In genomic region chr19:41646589-41647204, GRCh38 we compare ENCODE assay signal across 9 cellular contexts. TPM values are rescaled to one million over a fixed set of nuclear protein-coding genes. Genes with fewer than 3 reads are reported as not detected.
DNase-seq lines count a peak whose midpoint lies in the region; TF ChIP-seq lines count a peak whose summit lies in the region.
"Had no signal": no experiment of that assay in that cellular context is flagged by ENCODE, and none has a peak within 500 bp of the region (broad histone marks: within the 10 kb centered on the region; RNA-seq: fewer than 3 reads in every experiment).

No MANE protein-coding gene starts in this region.

- H3K4me1 ChIP-seq in HAP-1: no peaks in the 10 kb centered on the region
- H3K4me1 ChIP-seq in sigmoid colon: no peaks in the 10 kb centered on the region

- WGBS in sigmoid colon, 2 donors: 44 to 66% methylated on average over 14 of the region's 14 CpGs

- DNase-seq in GM13977 (ENCODE audit: low spot score): no peak
- DNase-seq in T-helper 2 cell: peak in 3 of 5 experiments; percentile 17 to 20 (median 17)
- DNase-seq in effector CD4-positive, alpha-beta T cell: peak; percentile 21
- DNase-seq in stimulated activated CD4-positive, alpha-beta T cell treated with anti-CD3 and anti-CD28 coated beads, Interleukin-4, amount 100 ng/mL, for 24 hours: peak; percentile 48
- DNase-seq in NCI-H2227 treated with DMSO at 0.1 percent for 48 hours (lab: John Stamatoyannopoulos, UW): no peak
- no peak for DNase-seq in HAP-1 (ENCODE audit: low spot score in 2 of 2)
- DNase-seq in NCI-H187 treated with DMSO at 0.1 percent for 48 hours (lab: John Stamatoyannopoulos, UW): no peak
- DNase-seq in sigmoid colon: no peak

- intact Hi-C loops in sigmoid colon (cut with DNase I): no loop called here

- TF ChIP-seq CTCF in GM13977 (IDR thresholded peaks at IDR 0.05; ENCODE audit: extremely low read depth, insufficient read depth, missing control alignments) (peak; percentile 59), sigmoid colon (IDR thresholded peaks at IDR 0.05) (no peak)

- H3K27me3 ChIP-seq in HAP-1 (ENCODE audit: low read depth): no peaks in the 10 kb centered on the region
- H3K27me3 ChIP-seq in sigmoid colon: peaks cover 0 to 7% (median 0%) of the 10 kb centered on the region in 3 donors

- no peak for TF ChIP-seq EP300 in sigmoid colon (IDR thresholded peaks at IDR 0.05)

- H3K36me3 ChIP-seq in HAP-1 (replicated peaks) (no peaks in the 10 kb centered on the region), sigmoid colon (no peaks in the 10 kb centered on the region)
- H3K36me3 ChIP-seq: thoracic aorta had no signal

- H3K27ac ChIP-seq in sigmoid colon: no peak overlapping the region
- H3K27ac ChIP-seq: thoracic aorta had no signal

- H3K9me3 ChIP-seq in HAP-1: no peaks in the 10 kb centered on the region
- H3K9me3 ChIP-seq in sigmoid colon: no peaks in the 10 kb centered on the region
- H3K9me3 ChIP-seq: thoracic aorta had no signal

- in situ Hi-C loops in GM13977 (cut with MboI; ENCODE audit: low pct_unique_long_range_greater_than_20kb, low sequenced_read_pairs, unreplicated experiment) (no loop called here), HAP-1 (cut with MboI; ENCODE audit: low sequenced_read_pairs) (no loop called here)

- H3K4me3 ChIP-seq in HAP-1 (no peak overlapping the region), sigmoid colon (no peak overlapping the region)
- H3K4me3 ChIP-seq: thoracic aorta had no signal

- no peak for TF ChIP-seq POLR2A in sigmoid colon (IDR thresholded peaks at IDR 0.05)

RNA-seq across cellular contexts. Expression of gene CEACAM4, which starts 19.8 kb away (rescaled TPM):
- total RNA-seq in sigmoid colon: 1 to 10 TPM in 2 of 4 donors, not detected in 2; 1.9 to 3.6 TPM
- polyA plus RNA-seq in sigmoid colon: 1 to 10 TPM in 1 of 3 donors, not detected in 2; 1.6 TPM

RNA-seq across cellular contexts. Expression of gene CEACAM7, which starts 41.4 kb away (rescaled TPM):
- 1 to 10 TPM in 2 of 4 donors, under 1 TPM in 1, not detected in 1; 0.49 to 1.4 (median 1.1) TPM for total RNA-seq in sigmoid colon
- 1,000 to 10,000 TPM in 1 of 3 donors, 100 to 1,000 TPM in 2; 282 to 1,079 (median 306) TPM for polyA plus RNA-seq in sigmoid colon
- total RNA-seq: thoracic aorta had no signal

Comparison
In these comparisons a context has a peak if more than half of its experiments do, and no peak if none do; other contexts are left out.
1. DNase-seq: peak in T-helper 2 cell (3 of 5), effector CD4-positive, alpha-beta T cell (single experiment) and stimulated activated CD4-positive, alpha-beta T cell treated with anti-CD3 and anti-CD28 coated beads, Interleukin-4, amount 100 ng/mL, for 24 hours (single experiment); none in GM13977 (single experiment), NCI-H2227 treated with DMSO at 0.1 percent for 48 hours (single experiment), HAP-1 (0 of 2), NCI-H187 treated with DMSO at 0.1 percent for 48 hours (single experiment) and sigmoid colon (single experiment).